8 cellular contexts compared by ENCODE assay signal in genomic region chr1:204565617-204566582, GRCh38. TPM values are rescaled to one million over a fixed set of nuclear protein-coding genes. Genes with fewer than 3 reads are reported as not detected.
DNase-seq lines count a peak whose midpoint lies in the region; ATAC-seq, FAIRE-seq and TF ChIP-seq lines count a peak whose summit lies in the region.

No MANE protein-coding gene starts in this region.

- H3K4me1 ChIP-seq in foreskin keratinocyte (no peaks in the 10 kb centered on the region), pancreas (no peaks in the 10 kb centered on the region)

- H3K36me3 ChIP-seq in pancreas: no peaks in the 10 kb centered on the region

- H3K27ac ChIP-seq in foreskin keratinocyte (no peak overlapping the region), pancreas (no peak overlapping the region)

- 28 to 34% methylated on average over 13 of the region's 13 CpGs for WGBS in pancreas, 2 donors

- intact Hi-C loops in pancreas (cut with DNase I): loop anchor here in 1 of 3 donors (10.0 kb wide), 2 partner anchors 189 to 239 kb away; no protein-coding TSS in a partner anchor

- H3K27me3 ChIP-seq in foreskin keratinocyte: no peaks in the 10 kb centered on the region
- H3K27me3 ChIP-seq in pancreas: no peaks in the 10 kb centered on the region

- peak; percentile 69 for DNase-seq in M059J (ENCODE audit: low read depth)
- DNase-seq in RKO (ENCODE audit: low spot score): peak; percentile 78
- peak; percentile 27 for DNase-seq in activated T-helper 9 cell treated with anti-CD3 and anti-CD28 coated beads, Interleukin-2, amount 50 U/mL, for 16 hours (ENCODE audit: low read depth)
- DNase-seq in foreskin keratinocyte: peak; percentile 29 to 61
- DNase-seq in pancreas: peak in 2 of 6 donors; percentile 14 to 44

- no peak overlapping the region for H3K4me3 ChIP-seq in pancreas

- no peaks in the 10 kb centered on the region for H3K9me3 ChIP-seq in pancreas

- TF ChIP-seq CTCF in foreskin keratinocyte (conservative IDR thresholded peaks at IDR 0.05): peak; percentile 88
- TF ChIP-seq CTCF in pancreas (IDR thresholded peaks at IDR 0.05): peak in 3 of 4 donors; percentile 18 to 38 (median 38)

- FAIRE-seq in A204.1 (lab: Jason Lieb, UNC): peak; percentile 77
- FAIRE-seq in pancreas (lab: Jason Lieb, UNC): no peak

- peak; percentile 51 for ATAC-seq in GM18498 (IDR thresholded peaks at IDR 0.05; ENCODE audit: unreplicated experiment)
- ATAC-seq in foreskin keratinocyte: peak; percentile 78
- peak; percentile 67 to 93 (median 85) for ATAC-seq in pancreas
- no peak for ATAC-seq in GM19455 (IDR thresholded peaks at IDR 0.05; ENCODE audit: unreplicated experiment)

RNA-seq across cellular contexts. Expression of gene MDM4, which starts 49.7 kb away (rescaled TPM):
- 2.7 and 6.9 TPM in 2 replicates for total RNA-seq in M059J (2014; rRNA removed; shearing (Covaris generic))
- total RNA-seq in foreskin keratinocyte: 14.7 and 15.2 TPM in 2 replicates
- polyA plus RNA-seq in foreskin keratinocyte: 3.1 and 3.6 TPM in 2 replicates
- total RNA-seq in pancreas: 10 to 100 TPM; 31.1 to 53.0 (median 37.6) TPM
- 10 to 100 TPM; 13.5 to 16.4 TPM for polyA plus RNA-seq in pancreas
